1 cellular context compared by ENCODE assay signal in the genomic region with DNA sequence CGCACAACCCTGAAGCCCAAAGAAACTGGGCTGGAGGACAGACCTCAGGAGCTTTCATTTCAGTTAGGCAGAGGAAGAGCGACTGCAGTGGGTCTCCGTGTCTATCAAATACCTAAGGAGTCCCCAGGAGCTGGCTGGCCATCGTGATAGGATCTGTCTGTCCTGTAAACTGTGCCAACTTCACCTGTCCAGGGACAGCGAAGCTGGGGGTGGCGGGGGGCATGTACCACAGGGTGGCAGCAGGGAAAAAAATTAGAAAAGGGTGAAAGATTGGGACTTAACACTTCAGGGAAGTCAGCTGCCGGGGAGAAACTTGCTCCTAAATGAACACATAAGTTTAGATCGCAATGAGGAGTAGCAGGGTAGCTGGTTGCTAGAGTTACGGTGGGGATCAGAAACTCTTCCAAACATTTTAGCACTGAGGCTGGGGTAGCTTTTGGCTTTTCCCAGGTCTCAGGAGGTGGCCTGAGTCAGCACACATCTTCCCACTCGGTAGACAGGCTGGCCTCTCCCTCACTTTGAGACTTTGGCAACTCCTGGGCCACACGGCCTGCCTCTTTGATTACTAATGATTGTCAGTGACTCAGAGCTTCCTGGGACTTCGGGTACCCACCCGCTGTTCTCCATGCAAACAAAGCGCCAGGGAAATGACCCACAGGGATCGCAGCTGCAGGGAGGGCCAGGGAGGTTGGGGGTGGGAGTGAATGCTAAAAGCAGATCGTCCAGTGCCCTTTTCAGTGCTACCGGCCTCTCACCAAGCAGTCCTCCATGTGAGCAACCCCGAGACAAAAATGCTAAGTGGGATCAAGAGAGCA.
A peak's percentile ranks its signal among the peaks of the same experiment; 100 is the strongest.
TF ChIP-seq lines count a peak whose summit lies in the region.

No MANE protein-coding gene starts in this region.

TF ChIP-seq in A549, 52 proteins besides CTCF, POLR2A, EP300 and RAD21 (continued from another document):
- no peak for TF ChIP-seq RNF2 (IDR thresholded peaks at IDR 0.05; ENCODE audit: borderline replicate concordance, low read depth)
- TF ChIP-seq FOSL2 (IDR thresholded peaks at IDR 0.05), result peak; percentile 37
- peak; percentile 84 for TF ChIP-seq FOSL2 (CRISPR knock-in tag; IDR thresholded peaks at IDR 0.05)
- TF ChIP-seq, protein P1, sequence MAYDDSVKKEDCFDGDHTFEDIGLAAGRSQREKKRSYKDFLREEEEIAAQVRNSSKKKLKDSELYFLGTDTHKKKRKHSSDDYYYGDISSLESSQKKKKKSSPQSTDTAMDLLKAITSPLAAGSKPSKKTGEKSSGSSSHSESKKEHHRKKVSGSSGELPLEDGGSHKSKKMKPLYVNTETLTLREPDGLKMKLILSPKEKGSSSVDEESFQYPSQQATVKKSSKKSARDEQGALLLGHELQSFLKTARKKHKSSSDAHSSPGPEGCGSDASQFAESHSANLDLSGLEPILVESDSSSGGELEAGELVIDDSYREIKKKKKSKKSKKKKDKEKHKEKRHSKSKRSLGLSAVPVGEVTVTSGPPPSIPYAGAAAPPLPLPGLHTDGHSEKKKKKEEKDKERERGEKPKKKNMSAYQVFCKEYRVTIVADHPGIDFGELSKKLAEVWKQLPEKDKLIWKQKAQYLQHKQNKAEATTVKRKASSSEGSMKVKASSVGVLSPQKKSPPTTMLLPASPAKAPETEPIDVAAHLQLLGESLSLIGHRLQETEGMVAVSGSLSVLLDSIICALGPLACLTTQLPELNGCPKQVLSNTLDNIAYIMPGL (CRISPR knock-in tag; IDR thresholded peaks at IDR 0.05; ENCODE audit: borderline replicate concordance), result no peak
- no peak; the same call in 1 of the 2 replicates for TF ChIP-seq GATA3 (IDR thresholded peaks at IDR 0.05; ENCODE audit: borderline replicate concordance)
- TF ChIP-seq CHD2 (IDR thresholded peaks at IDR 0.05; ENCODE audit: low read length, partially characterized antibody), result no peak
- no peak for TF ChIP-seq HDAC2 (IDR thresholded peaks at IDR 0.05)
- no peak for TF ChIP-seq KDM5A (IDR thresholded peaks at IDR 0.05)
- TF ChIP-seq, protein P2, sequence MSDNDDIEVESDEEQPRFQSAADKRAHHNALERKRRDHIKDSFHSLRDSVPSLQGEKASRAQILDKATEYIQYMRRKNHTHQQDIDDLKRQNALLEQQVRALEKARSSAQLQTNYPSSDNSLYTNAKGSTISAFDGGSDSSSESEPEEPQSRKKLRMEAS (IDR thresholded peaks at IDR 0.05), result peak; percentile 59
- TF ChIP-seq RCOR1 (IDR thresholded peaks at IDR 0.05; ENCODE audit: low read depth, low read length), result no peak
- TF ChIP-seq PHF8 (IDR thresholded peaks at IDR 0.05; ENCODE audit: borderline replicate concordance, low read depth), result no peak
- TF ChIP-seq, protein P3, sequence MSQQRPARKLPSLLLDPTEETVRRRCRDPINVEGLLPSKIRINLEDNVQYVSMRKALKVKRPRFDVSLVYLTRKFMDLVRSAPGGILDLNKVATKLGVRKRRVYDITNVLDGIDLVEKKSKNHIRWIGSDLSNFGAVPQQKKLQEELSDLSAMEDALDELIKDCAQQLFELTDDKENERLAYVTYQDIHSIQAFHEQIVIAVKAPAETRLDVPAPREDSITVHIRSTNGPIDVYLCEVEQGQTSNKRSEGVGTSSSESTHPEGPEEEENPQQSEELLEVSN (IDR thresholded peaks at IDR 0.05; ENCODE audit: borderline replicate concordance, low read depth), result no peak
- TF ChIP-seq FOXS1 (CRISPR knock-in tag; IDR thresholded peaks at IDR 0.05), result no peak
- TF ChIP-seq, protein P4, sequence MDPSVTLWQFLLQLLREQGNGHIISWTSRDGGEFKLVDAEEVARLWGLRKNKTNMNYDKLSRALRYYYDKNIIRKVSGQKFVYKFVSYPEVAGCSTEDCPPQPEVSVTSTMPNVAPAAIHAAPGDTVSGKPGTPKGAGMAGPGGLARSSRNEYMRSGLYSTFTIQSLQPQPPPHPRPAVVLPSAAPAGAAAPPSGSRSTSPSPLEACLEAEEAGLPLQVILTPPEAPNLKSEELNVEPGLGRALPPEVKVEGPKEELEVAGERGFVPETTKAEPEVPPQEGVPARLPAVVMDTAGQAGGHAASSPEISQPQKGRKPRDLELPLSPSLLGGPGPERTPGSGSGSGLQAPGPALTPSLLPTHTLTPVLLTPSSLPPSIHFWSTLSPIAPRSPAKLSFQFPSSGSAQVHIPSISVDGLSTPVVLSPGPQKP (IDR thresholded peaks at IDR 0.05; ENCODE audit: low read depth, low read length), result no peak
- TF ChIP-seq NPAS2 (CRISPR knock-in tag; IDR thresholded peaks at IDR 0.05; ENCODE audit: borderline replicate concordance), result no peak
- TF ChIP-seq HOXB13 (CRISPR knock-in tag; IDR thresholded peaks at IDR 0.05; ENCODE audit: low read depth), result no peak
- no peak for TF ChIP-seq KDM1A (IDR thresholded peaks at IDR 0.05; ENCODE audit: low read depth)
- peak; percentile 38 for TF ChIP-seq JUNB (IDR thresholded peaks at IDR 0.05)
- no peak for TF ChIP-seq CHD4 (IDR thresholded peaks at IDR 0.05; ENCODE audit: borderline replicate concordance)
- TF ChIP-seq POLR2AphosphoS2 (conservative IDR thresholded peaks at IDR 0.05; ENCODE audit: low read length), result no peak
- TF ChIP-seq, protein P5, sequence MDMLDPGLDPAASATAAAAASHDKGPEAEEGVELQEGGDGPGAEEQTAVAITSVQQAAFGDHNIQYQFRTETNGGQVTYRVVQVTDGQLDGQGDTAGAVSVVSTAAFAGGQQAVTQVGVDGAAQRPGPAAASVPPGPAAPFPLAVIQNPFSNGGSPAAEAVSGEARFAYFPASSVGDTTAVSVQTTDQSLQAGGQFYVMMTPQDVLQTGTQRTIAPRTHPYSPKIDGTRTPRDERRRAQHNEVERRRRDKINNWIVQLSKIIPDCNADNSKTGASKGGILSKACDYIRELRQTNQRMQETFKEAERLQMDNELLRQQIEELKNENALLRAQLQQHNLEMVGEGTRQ (IDR thresholded peaks at IDR 0.05), result no peak
- TF ChIP-seq MAFK (IDR thresholded peaks at IDR 0.05; ENCODE audit: partially characterized antibody), result peak; percentile 80
- TF ChIP-seq ZNF302 (CRISPR knock-in tag; IDR thresholded peaks at IDR 0.05), result no peak
